Comparison of ENCODE assay signal across 9 cellular contexts in the genomic region with DNA sequence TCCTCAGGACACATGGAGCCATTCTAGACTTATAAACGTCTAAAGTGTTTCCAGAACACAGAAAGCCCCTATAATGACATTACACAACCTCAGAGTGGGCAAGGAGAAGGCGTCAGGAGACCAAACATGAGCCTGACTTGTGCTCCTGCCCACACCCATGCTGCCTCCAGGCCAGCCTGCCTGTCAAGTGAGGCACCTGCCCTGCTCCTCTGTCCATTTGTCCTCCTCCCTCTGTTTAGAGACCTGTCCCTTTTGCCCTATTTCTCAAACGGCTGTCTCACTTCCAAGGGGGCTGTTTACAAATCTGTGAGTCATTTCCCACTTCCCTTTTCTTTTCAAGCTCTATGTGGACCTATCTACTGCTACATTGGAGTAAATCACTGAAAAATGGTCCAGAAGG. TPM values are rescaled to one million over a fixed set of nuclear protein-coding genes. Genes with fewer than 3 reads are reported as not detected.
DNase-seq lines count a peak whose midpoint lies in the region; ATAC-seq and TF ChIP-seq lines count a peak whose summit lies in the region.
"Had no signal": no experiment of that assay in that cellular context is flagged by ENCODE, and none has a peak within 500 bp of the region (broad histone marks: within the 10 kb centered on the region; RNA-seq: fewer than 3 reads in every experiment).

No MANE protein-coding gene starts in this region.

- POLR2A ChIA-PET in CD4-positive, alpha-beta T cell (lab: Charles Lee), result no interaction called here

- H3K27me3 ChIP-seq in upper lobe of right lung, result no peaks in the 10 kb centered on the region
- H3K27me3 ChIP-seq in CD4-positive, alpha-beta T cell (ENCODE audit: control insufficient read depth, insufficient read depth, low read length), result no peaks in the 10 kb centered on the region
- H3K27me3 ChIP-seq: sigmoid colon had no signal

- peak overlapping the region; percentile 74 for H3K27ac ChIP-seq in upper lobe of right lung
- H3K27ac ChIP-seq in CD4-positive, alpha-beta T cell (ENCODE audit: low read depth, low read length), result no peak overlapping the region

- H3K4me1 Mint-ChIP-seq in stimulated activated naive CD8-positive, alpha-beta T cell treated with anti-CD3 and anti-CD28 coated beads, Interleukin-15, amount 100 ng/mL, for 72 hours, result peaks cover 20% of the 10 kb centered on the region
- H3K4me1 Mint-ChIP-seq in IgD-negative memory B cell, result peaks cover 31 to 47% (median 38%) of the 10 kb centered on the region in 3 donors
- H3K4me1 Mint-ChIP-seq in CD4-positive, alpha-beta T cell (ENCODE audit: low read depth), result peaks cover 27% of the 10 kb centered on the region

- H3K27me3 Mint-ChIP-seq in stimulated activated naive CD8-positive, alpha-beta T cell treated with anti-CD3 and anti-CD28 coated beads, Interleukin-15, amount 100 ng/mL, for 72 hours, result no peaks in the 10 kb centered on the region
- no peaks in the 10 kb centered on the region for H3K27me3 Mint-ChIP-seq in IgD-negative memory B cell
- no peaks in the 10 kb centered on the region for H3K27me3 Mint-ChIP-seq in CD4-positive, alpha-beta T cell

- no peaks in the 10 kb centered on the region for H3K9me3 ChIP-seq in upper lobe of right lung
- no peaks in the 10 kb centered on the region for H3K9me3 ChIP-seq in CD4-positive, alpha-beta T cell (ENCODE audit: control insufficient read depth, low read length)
- H3K9me3 ChIP-seq: sigmoid colon had no signal

- DNase-seq in stimulated activated naive CD8-positive, alpha-beta T cell treated with anti-CD3 and anti-CD28 coated beads, Interleukin-15, amount 100 ng/mL, for 72 hours, result no peak
- DNase-seq in stimulated activated naive CD8-positive, alpha-beta T cell treated with anti-CD3 and anti-CD28 coated beads, Interleukin-15, Interleukin-2, amounts not matched to agents 100 U/mL and 50 U/mL, for 24 hours, result no peak
- DNase-seq in epithelial cell of esophagus (ENCODE audit: low read depth) (peak; percentile 36), upper lobe of right lung (peak; percentile 78), NCI-H146 (lab: John Stamatoyannopoulos, UW) (no peak)
- no peak for DNase-seq in CD4-positive, alpha-beta T cell
- DNase-seq: sigmoid colon had no signal

- intact Hi-C loops in upper lobe of right lung (cut with DNase I), result no loop called here
- intact Hi-C loops in CD4-positive, alpha-beta T cell (cut with DNase I, micrococcal nuclease), result no loop called here

- peaks cover 28% of the 10 kb centered on the region for H3K36me3 ChIP-seq in upper lobe of right lung

- H3K9me3 Mint-ChIP-seq in stimulated activated naive CD8-positive, alpha-beta T cell treated with anti-CD3 and anti-CD28 coated beads, Interleukin-15, amount 100 ng/mL, for 72 hours, result no peaks in the 10 kb centered on the region
- H3K9me3 Mint-ChIP-seq in IgD-negative memory B cell, result no peaks in the 10 kb centered on the region
- H3K9me3 Mint-ChIP-seq in CD4-positive, alpha-beta T cell, result no peaks in the 10 kb centered on the region

- peak; percentile 43 for ATAC-seq in stimulated activated naive CD8-positive, alpha-beta T cell treated with anti-CD3 and anti-CD28 coated beads, Interleukin-15, amount 100 ng/mL, for 72 hours
- no peak for ATAC-seq in stimulated activated naive CD8-positive, alpha-beta T cell treated with anti-CD3 and anti-CD28 coated beads, Interleukin-15, Interleukin-2, amounts not matched to agents 100 U/mL and 50 U/mL, for 24 hours
- ATAC-seq in upper lobe of right lung (peak; percentile 82), GM18870 (IDR thresholded peaks at IDR 0.05; ENCODE audit: unreplicated experiment) (no peak)
- ATAC-seq in CD4-positive, alpha-beta T cell (ENCODE audit: poor library complexity), result no peak

- no peak for TF ChIP-seq CTCF in epithelial cell of esophagus (IDR thresholded peaks at IDR 0.05; ENCODE audit: insufficient read depth, low read depth, low read length, missing control alignments)
- no peak for TF ChIP-seq CTCF in upper lobe of right lung (IDR thresholded peaks at IDR 0.05)
- no peak for TF ChIP-seq CTCF in CD4-positive, alpha-beta T cell (IDR thresholded peaks at IDR 0.05)

- H3K4me3 ChIP-seq in epithelial cell of esophagus (ENCODE audit: low read length), result no peak overlapping the region
- no peak overlapping the region for H3K4me3 ChIP-seq in upper lobe of right lung
- H3K4me3 ChIP-seq: sigmoid colon had no signal

- peaks cover 42% of the 10 kb centered on the region for H3K4me1 ChIP-seq in upper lobe of right lung
- H3K4me1 ChIP-seq: sigmoid colon had no signal

- peaks cover 3% of the 10 kb centered on the region for H3K36me3 Mint-ChIP-seq in IgD-negative memory B cell
- H3K36me3 Mint-ChIP-seq in CD4-positive, alpha-beta T cell (ENCODE audit: low read depth), result peaks cover 72% of the 10 kb centered on the region

- CTCF ChIA-PET in CD4-positive, alpha-beta T cell (lab: Charles Lee), result no interaction called here

- no peak overlapping the region for H3K27ac Mint-ChIP-seq in stimulated activated naive CD8-positive, alpha-beta T cell treated with anti-CD3 and anti-CD28 coated beads, Interleukin-15, amount 100 ng/mL, for 72 hours
- H3K27ac Mint-ChIP-seq in IgD-negative memory B cell, result peak overlapping the region in 2 of 3 donors; percentile 8 to 11
- H3K27ac Mint-ChIP-seq in CD4-positive, alpha-beta T cell, result no peak overlapping the region

- H3K4me3 Mint-ChIP-seq in stimulated activated naive CD8-positive, alpha-beta T cell treated with anti-CD3 and anti-CD28 coated beads, Interleukin-15, amount 100 ng/mL, for 72 hours, result no peak overlapping the region
- H3K4me3 Mint-ChIP-seq in IgD-negative memory B cell, result no peak overlapping the region
- no peak overlapping the region for H3K4me3 Mint-ChIP-seq in CD4-positive, alpha-beta T cell

RNA-seq across cellular contexts. Expression of a gene that starts 21.0 kb away (rescaled TPM):
- polyA plus RNA-seq in IgD-negative memory B cell, result 33.6 TPM
- 125 TPM for total RNA-seq in upper lobe of right lung
- 10 to 100 TPM; 34.4 to 34.6 TPM for total RNA-seq in CD4-positive, alpha-beta T cell

RNA-seq across cellular contexts. Expression of a gene that starts 21.1 kb away (rescaled TPM):
- polyA plus RNA-seq in IgD-negative memory B cell, result 37.7 TPM
- total RNA-seq in upper lobe of right lung, result 36.2 TPM
- total RNA-seq in CD4-positive, alpha-beta T cell, result 10 to 100 TPM; 28.1 to 28.4 TPM

Comparison
In these comparisons a context has a peak if more than half of its experiments do, and no peak if none do; other contexts are left out.
1. ATAC-seq: peak in stimulated activated naive CD8-positive, alpha-beta T cell treated with anti-CD3 and anti-CD28 coated beads, Interleukin-15, amount 100 ng/mL, for 72 hours (single experiment) and upper lobe of right lung (single experiment); none in stimulated activated naive CD8-positive, alpha-beta T cell treated with anti-CD3 and anti-CD28 coated beads, Interleukin-15, Interleukin-2, amounts not matched to agents 100 U/mL and 50 U/mL, for 24 hours (single experiment), CD4-positive, alpha-beta T cell (single experiment) and GM18870 (single experiment).
2. DNase-seq: peak in epithelial cell of esophagus (single experiment) and upper lobe of right lung (single experiment); none in stimulated activated naive CD8-positive, alpha-beta T cell treated with anti-CD3 and anti-CD28 coated beads, Interleukin-15, amount 100 ng/mL, for 72 hours (0 of 2), stimulated activated naive CD8-positive, alpha-beta T cell treated with anti-CD3 and anti-CD28 coated beads, Interleukin-15, Interleukin-2, amounts not matched to agents 100 U/mL and 50 U/mL, for 24 hours (single experiment), CD4-positive, alpha-beta T cell (0 of 10) and NCI-H146 (single experiment).
3. H3K27ac Mint-ChIP-seq: peak in IgD-negative memory B cell (2 of 3); none in stimulated activated naive CD8-positive, alpha-beta T cell treated with anti-CD3 and anti-CD28 coated beads, Interleukin-15, amount 100 ng/mL, for 72 hours (0 of 2) and CD4-positive, alpha-beta T cell (single experiment).